ENCODE assay signal across 1 cellular context in genomic region chr2:71068218-71069035, GRCh38.
TF ChIP-seq lines count a peak whose summit lies in the region.

Gene NAGK, plus strand, starts transcription at chr2:71068648. Its CDS starts 36 bp downstream, at chr2:71068684.

TF ChIP-seq in HEK293, 187 proteins besides CTCF, POLR2A, EP300 and RAD21 (continued from another document and continues in another):
- TF ChIP-seq ZSCAN4 (tag by site-specific recombination; IDR thresholded peaks at IDR 0.05) (peak; percentile 54), ZNF404 (tag by site-specific recombination; IDR thresholded peaks at IDR 0.05) (no peak), PRDM2 (tag by site-specific recombination; IDR thresholded peaks at IDR 0.05; ENCODE audit: borderline replicate concordance) (no peak), ZNF76 (tag by site-specific recombination; IDR thresholded peaks at IDR 0.05; ENCODE audit: borderline replicate concordance, low read depth) (peak; percentile 92), ZBTB7A (tag by site-specific recombination; IDR thresholded peaks at IDR 0.05; ENCODE audit: low read depth) (0 out of 2 replicates have a peak, but pooled peaks have one; percentile 43), ZNF274 (IDR thresholded peaks at IDR 0.05; ENCODE audit: low read length) (no peak), ZNF274 (tag by site-specific recombination; IDR thresholded peaks at IDR 0.05; ENCODE audit: borderline replicate concordance) (no peak), KLF9 (tag by site-specific recombination; IDR thresholded peaks at IDR 0.05; ENCODE audit: low read depth) (peak; percentile 97), ZNF19 (tag by site-specific recombination; IDR thresholded peaks at IDR 0.05; ENCODE audit: low read depth) (no peak), ZNF830 (tag by site-specific recombination; IDR thresholded peaks at IDR 0.05; ENCODE audit: low read depth) (no peak), ZFP69B (tag by site-specific recombination; IDR thresholded peaks at IDR 0.05) (peak; percentile 87), GLI4 (tag by site-specific recombination; IDR thresholded peaks at IDR 0.05) (peak; percentile 47; the same call in 1 of the 2 replicates), HIC1 (tag by site-specific recombination; IDR thresholded peaks at IDR 0.05) (peak; percentile 65; the same call in 1 of the 2 replicates), ZNF16 (tag by site-specific recombination; IDR thresholded peaks at IDR 0.05; ENCODE audit: low read depth) (no peak), SP3 (tag by site-specific recombination; IDR thresholded peaks at IDR 0.05) (peak; percentile 93), ZNF677 (tag by site-specific recombination; IDR thresholded peaks at IDR 0.05) (no peak), SP7 (tag by site-specific recombination; IDR thresholded peaks at IDR 0.05) (peak; percentile 88), ZSCAN5A (tag by site-specific recombination; IDR thresholded peaks at IDR 0.05) (no peak), IKZF3 (tag by site-specific recombination; IDR thresholded peaks at IDR 0.05) (0 out of 2 replicates have a peak, but pooled peaks have one; percentile 30), ZNF223 (tag by site-specific recombination; IDR thresholded peaks at IDR 0.05) (no peak), ZNF366 (tag by site-specific recombination; conservative IDR thresholded peaks at IDR 0.05) (peak; percentile 97), ZNF600 (tag by site-specific recombination; IDR thresholded peaks at IDR 0.05) (peak; percentile 72; the same call in 1 of the 2 replicates), ZNF341 (tag by site-specific recombination; IDR thresholded peaks at IDR 0.05; ENCODE audit: low read depth) (peak; percentile 92), ZNF610 (tag by site-specific recombination; IDR thresholded peaks at IDR 0.05; ENCODE audit: borderline replicate concordance) (peak; percentile 49; the same call in 1 of the 2 replicates), GFI1B (tag by site-specific recombination; IDR thresholded peaks at IDR 0.05) (no peak), WT1 (tag by site-specific recombination; IDR thresholded peaks at IDR 0.05) (peak; percentile 91), RBAK (tag by site-specific recombination; IDR thresholded peaks at IDR 0.05) (no peak), REPIN1 (tag by site-specific recombination; IDR thresholded peaks at IDR 0.05; ENCODE audit: low read depth) (peak; percentile 67; the same call in 1 of the 2 replicates), ZNF324 (tag by site-specific recombination; IDR thresholded peaks at IDR 0.05) (peak; percentile 67; the same call in 1 of the 2 replicates), ZNF544 (tag by site-specific recombination; IDR thresholded peaks at IDR 0.05) (no peak), ZNF121 (tag by site-specific recombination; IDR thresholded peaks at IDR 0.05) (no peak), ZNF701 (tag by site-specific recombination; IDR thresholded peaks at IDR 0.05) (no peak), ZNF777 (tag by site-specific recombination; IDR thresholded peaks at IDR 0.05; ENCODE audit: borderline replicate concordance) (peak; percentile 64; the same call in 1 of the 2 replicates), ZBTB26 (tag by site-specific recombination; optimal IDR thresholded peaks at IDR 0.05) (peak; percentile 95), ZSCAN18 (tag by site-specific recombination; IDR thresholded peaks at IDR 0.05) (no peak), SP2 (tag by site-specific recombination; IDR thresholded peaks at IDR 0.05) (peak; percentile 89), ZNF561 (tag by site-specific recombination; IDR thresholded peaks at IDR 0.05; ENCODE audit: borderline replicate concordance) (peak; percentile 88), ZNF585B (tag by site-specific recombination; IDR thresholded peaks at IDR 0.05) (0 out of 2 replicates have a peak, but pooled peaks have one; percentile 22), MEIS1 (CRISPR knock-in tag; IDR thresholded peaks at IDR 0.05; ENCODE audit: borderline replicate concordance) (no peak), ZNF10 (tag by site-specific recombination; IDR thresholded peaks at IDR 0.05) (peak; percentile 41; the same call in 1 of the 2 replicates), MZF1 (tag by site-specific recombination; IDR thresholded peaks at IDR 0.05; ENCODE audit: borderline replicate concordance) (peak; percentile 53), SALL2 (tag by site-specific recombination; IDR thresholded peaks at IDR 0.05; ENCODE audit: borderline replicate concordance) (no peak), ZNF362 (tag by site-specific recombination; IDR thresholded peaks at IDR 0.05) (no peak), ZNF530 (tag by site-specific recombination; IDR thresholded peaks at IDR 0.05; ENCODE audit: low read depth) (no peak), EGR2 (tag by site-specific recombination; IDR thresholded peaks at IDR 0.05; ENCODE audit: low read depth) (peak; percentile 54; the same call in 1 of the 2 replicates), YY2 (tag by site-specific recombination; IDR thresholded peaks at IDR 0.05) (peak; percentile 81), ZNF280D (tag by site-specific recombination; IDR thresholded peaks at IDR 0.05) (0 out of 2 replicates have a peak, but pooled peaks have one; percentile 49), ZNF24 (tag by site-specific recombination; IDR thresholded peaks at IDR 0.05) (peak; percentile 89; the same call in 1 of the 2 replicates), ZNF791 (tag by site-specific recombination; IDR thresholded peaks at IDR 0.05) (no peak), ZNF423 (tag by site-specific recombination; IDR thresholded peaks at IDR 0.05) (peak; percentile 82)
